1 cellular context compared by ENCODE assay signal in genomic region chr9:96398582-96399334, GRCh38.
TF ChIP-seq lines count a peak whose summit lies in the region.

No MANE protein-coding gene starts in this region.

TF ChIP-seq in K562, 482 proteins besides CTCF, POLR2A, EP300 and RAD21:
- TF ChIP-seq U2AF2 (optimal IDR thresholded peaks at IDR 0.05; ENCODE audit: low read depth, low read length) (no peak), KLF1 (tag; IDR thresholded peaks at IDR 0.05) (no peak), DEAF1 (CRISPR knock-in tag; IDR thresholded peaks at IDR 0.05) (no peak), ETV1 (tag; conservative IDR thresholded peaks at IDR 0.05; ENCODE audit: low read depth) (no peak), CBFA2T2 (conservative IDR thresholded peaks at IDR 0.05) (no peak), ZNF316 (IDR thresholded peaks at IDR 0.05) (peak; percentile 60; the same call in 1 of the 2 replicates), PML (IDR thresholded peaks at IDR 0.05; ENCODE audit: low read length) (no peak)
